8 cellular contexts compared by ENCODE assay signal in genomic region chr4:89110986-89111832, GRCh38. TPM values are rescaled to one million over a fixed set of nuclear protein-coding genes. Genes with fewer than 3 reads are reported as not detected.
A peak's percentile ranks its signal among the peaks of the same experiment; 100 is the strongest.
DNase-seq lines count a peak whose midpoint lies in the region; ATAC-seq and TF ChIP-seq lines count a peak whose summit lies in the region.

TSS of gene TIGD2 (plus strand) at chr4:89111533. CDS start at chr4:89112975, 1,442 bp downstream.

- H4K20me1 ChIP-seq in SU-DHL-6 (ENCODE audit: low read depth, low read length) = no peaks in the 10 kb centered on the region

- H3K27me3 ChIP-seq in SU-DHL-6 (ENCODE audit: low read length) = no peaks in the 10 kb centered on the region
- H3K27me3 ChIP-seq in adipocyte (replicated peaks; ENCODE audit: control insufficient read depth, insufficient read depth, low read length) = no peaks in the 10 kb centered on the region
- peaks cover 0 to 15% (median 0%) of the 10 kb centered on the region in 7 donors for H3K27me3 ChIP-seq in heart right ventricle

- peak within 1 kb of the TSS; percentile 77 for H3K4me2 ChIP-seq in SU-DHL-6 (ENCODE audit: low read depth, low read length, poor library complexity, severe bottlenecking)

- peaks cover 18% of the 10 kb centered on the region for H3K4me1 ChIP-seq in adipocyte (ENCODE audit: control insufficient read depth, insufficient read depth, low read length)
- peaks cover 0 to 26% (median 14%) of the 10 kb centered on the region in 9 donors for H3K4me1 ChIP-seq in heart right ventricle

- peak within 1 kb of the TSS; percentile 69 for H2AFZ ChIP-seq in SU-DHL-6 (ENCODE audit: low read depth, low read length, severe bottlenecking)

- H3K9ac ChIP-seq in SU-DHL-6 (ENCODE audit: low read length) = peak within 1 kb of the TSS; percentile 76
- H3K9ac ChIP-seq in adipocyte (ENCODE audit: low read length) = peak within 1 kb of the TSS; percentile 96

- peak; percentile 87 for TF ChIP-seq CTCF in GM12874 (IDR thresholded peaks at IDR 0.05; ENCODE audit: insufficient read depth, low read depth, low read length)
- peak; percentile 40 for TF ChIP-seq CTCF in SU-DHL-6 (IDR thresholded peaks at IDR 0.05; ENCODE audit: insufficient read depth, low read length, poor library complexity, severe bottlenecking)
- TF ChIP-seq CTCF in heart right ventricle (IDR thresholded peaks at IDR 0.05) = peak; percentile 74 to 91 (median 85)

- H3F3A ChIP-seq in SU-DHL-6 (ENCODE audit: insufficient read depth) = no peaks in the 10 kb centered on the region

- peak within 1 kb of the TSS; percentile 76 for H3K4me3 ChIP-seq in SU-DHL-6 (ENCODE audit: insufficient read depth, low read length, poor library complexity, severe bottlenecking)
- H3K4me3 ChIP-seq in adipocyte (ENCODE audit: low read length) = peak within 1 kb of the TSS; percentile 97
- H3K4me3 ChIP-seq in heart right ventricle = peak within 1 kb of the TSS; percentile 56 to 92 (median 73)

- H3K9me2 ChIP-seq in SU-DHL-6 (replicated peaks; ENCODE audit: insufficient read depth, low read length) = no peaks in the 10 kb centered on the region

- DNase-seq in NCI-H1105 (lab: John Stamatoyannopoulos, UW) (peak; percentile 81), adipocyte (ENCODE audit: low read depth) (peak; percentile 97), heart right ventricle (peak; percentile 84 to 89), posterior vena cava (ENCODE audit: low spot score) (peak; percentile 94), ureter (ENCODE audit: low spot score) (peak; percentile 89)

- no peaks in the 10 kb centered on the region for H3K79me2 ChIP-seq in SU-DHL-6 (ENCODE audit: insufficient read depth, low read length)

- H3K9me3 ChIP-seq in SU-DHL-6 (ENCODE audit: insufficient read depth, low read length) (no peaks in the 10 kb centered on the region), adipocyte (ENCODE audit: control insufficient read depth, low read length) (no peaks in the 10 kb centered on the region), heart right ventricle (peaks cover 0 to 10% (median 0%) of the 10 kb centered on the region in 11 donors)

- intact Hi-C loops in heart right ventricle (cut with DNase I) = loop anchor here in 3 of 10 donors (2.0 to 10.0 kb wide), 2 partner anchors 54 to 296 kb away; partner anchors contain the start of gene FAM13A (in 1 of the 3)
- intact Hi-C loops in posterior vena cava (cut with DNase I) = no loop called here

- ATAC-seq in HG02678 (IDR thresholded peaks at IDR 0.05; ENCODE audit: unreplicated experiment) = peak; percentile 88
- peak; percentile 97 to 99 (median 98) for ATAC-seq in heart right ventricle

- H3K36me3 ChIP-seq in SU-DHL-6 (ENCODE audit: low read length) (no peaks in the 10 kb centered on the region), adipocyte (ENCODE audit: control insufficient read depth, insufficient read depth, low read length, severe bottlenecking) (no peaks in the 10 kb centered on the region), heart right ventricle (no peaks in the 10 kb centered on the region)

- 0 to 1% methylated on average over 95 to 101 of the region's 101 CpGs for WGBS in heart right ventricle, 2 donors

- H3K27ac ChIP-seq in SU-DHL-6 (ENCODE audit: low read depth, low read length) (no peak within 1 kb of the TSS), heart right ventricle (peak within 1 kb of the TSS in 9 of 10 donors; percentile 73 to 89 (median 83))

RNA-seq across cellular contexts. Expression of gene TIGD2, which starts in this region (rescaled TPM):
- total RNA-seq in heart right ventricle (1 to 10 TPM; 1.2 to 2.8 (median 2.0) TPM), posterior vena cava (1 to 10 TPM; 2.1 to 2.8 TPM), ureter (13.4 TPM)
- polyA plus RNA-seq in heart right ventricle = 1 to 10 TPM; 1.2 to 1.3 TPM
